1 cellular context compared by ENCODE assay signal in the genomic region with DNA sequence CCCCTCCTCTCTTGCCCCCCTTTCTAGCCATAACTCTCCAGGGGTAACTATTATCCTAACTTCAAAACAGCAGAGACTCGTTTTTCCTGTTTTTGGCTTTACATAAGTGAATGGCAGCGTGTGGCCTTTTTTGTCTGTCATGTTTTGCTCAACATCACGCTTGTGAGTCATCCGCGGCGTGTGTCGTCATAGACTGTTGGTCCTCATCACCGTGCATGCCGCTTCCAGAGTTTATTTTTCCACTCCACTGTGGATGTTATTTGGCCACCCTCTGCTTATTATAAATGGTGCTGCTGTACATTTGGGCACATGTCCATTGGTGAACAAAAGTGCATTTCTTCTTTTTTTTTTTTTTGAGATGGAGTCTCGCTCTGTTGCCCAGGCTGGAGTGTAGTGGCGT.
TF ChIP-seq lines count a peak whose summit lies in the region.

No MANE protein-coding gene starts in this region.

TF ChIP-seq in K562, 482 proteins besides CTCF, POLR2A, EP300 and RAD21:
- TF ChIP-seq ESRRB (CRISPR knock-in tag; IDR thresholded peaks at IDR 0.05; ENCODE audit: borderline replicate concordance), result no peak
- TF ChIP-seq, protein P1, sequence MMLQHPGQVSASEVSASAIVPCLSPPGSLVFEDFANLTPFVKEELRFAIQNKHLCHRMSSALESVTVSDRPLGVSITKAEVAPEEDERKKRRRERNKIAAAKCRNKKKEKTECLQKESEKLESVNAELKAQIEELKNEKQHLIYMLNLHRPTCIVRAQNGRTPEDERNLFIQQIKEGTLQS (IDR thresholded peaks at IDR 0.05), result peak; percentile 69
- TF ChIP-seq, protein P1 (CRISPR knock-in tag; conservative IDR thresholded peaks at IDR 0.05), result no peak
- TF ChIP-seq TEAD1 (CRISPR knock-in tag; IDR thresholded peaks at IDR 0.05), result no peak
- no peak for TF ChIP-seq RUNX1 (IDR thresholded peaks at IDR 0.05; ENCODE audit: low read depth)
- TF ChIP-seq, protein P2, sequence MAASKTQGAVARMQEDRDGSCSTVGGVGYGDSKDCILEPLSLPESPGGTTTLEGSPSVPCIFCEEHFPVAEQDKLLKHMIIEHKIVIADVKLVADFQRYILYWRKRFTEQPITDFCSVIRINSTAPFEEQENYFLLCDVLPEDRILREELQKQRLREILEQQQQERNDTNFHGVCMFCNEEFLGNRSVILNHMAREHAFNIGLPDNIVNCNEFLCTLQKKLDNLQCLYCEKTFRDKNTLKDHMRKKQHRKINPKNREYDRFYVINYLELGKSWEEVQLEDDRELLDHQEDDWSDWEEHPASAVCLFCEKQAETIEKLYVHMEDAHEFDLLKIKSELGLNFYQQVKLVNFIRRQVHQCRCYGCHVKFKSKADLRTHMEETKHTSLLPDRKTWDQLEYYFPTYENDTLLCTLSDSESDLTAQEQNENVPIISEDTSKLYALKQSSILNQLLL (CRISPR knock-in tag; IDR thresholded peaks at IDR 0.05; ENCODE audit: borderline replicate concordance), result no peak
- TF ChIP-seq GABPB1 (CRISPR knock-in tag; IDR thresholded peaks at IDR 0.05), result no peak
- TF ChIP-seq, protein P3, sequence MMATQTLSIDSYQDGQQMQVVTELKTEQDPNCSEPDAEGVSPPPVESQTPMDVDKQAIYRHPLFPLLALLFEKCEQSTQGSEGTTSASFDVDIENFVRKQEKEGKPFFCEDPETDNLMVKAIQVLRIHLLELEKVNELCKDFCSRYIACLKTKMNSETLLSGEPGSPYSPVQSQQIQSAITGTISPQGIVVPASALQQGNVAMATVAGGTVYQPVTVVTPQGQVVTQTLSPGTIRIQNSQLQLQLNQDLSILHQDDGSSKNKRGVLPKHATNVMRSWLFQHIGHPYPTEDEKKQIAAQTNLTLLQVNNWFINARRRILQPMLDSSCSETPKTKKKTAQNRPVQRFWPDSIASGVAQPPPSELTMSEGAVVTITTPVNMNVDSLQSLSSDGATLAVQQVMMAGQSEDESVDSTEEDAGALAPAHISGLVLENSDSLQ (IDR thresholded peaks at IDR 0.05), result no peak
- TF ChIP-seq NR2F6 (CRISPR knock-in tag; IDR thresholded peaks at IDR 0.05), result no peak
- no peak for TF ChIP-seq FOXA1 (IDR thresholded peaks at IDR 0.05; ENCODE audit: borderline replicate concordance)
- TF ChIP-seq, protein P4, sequence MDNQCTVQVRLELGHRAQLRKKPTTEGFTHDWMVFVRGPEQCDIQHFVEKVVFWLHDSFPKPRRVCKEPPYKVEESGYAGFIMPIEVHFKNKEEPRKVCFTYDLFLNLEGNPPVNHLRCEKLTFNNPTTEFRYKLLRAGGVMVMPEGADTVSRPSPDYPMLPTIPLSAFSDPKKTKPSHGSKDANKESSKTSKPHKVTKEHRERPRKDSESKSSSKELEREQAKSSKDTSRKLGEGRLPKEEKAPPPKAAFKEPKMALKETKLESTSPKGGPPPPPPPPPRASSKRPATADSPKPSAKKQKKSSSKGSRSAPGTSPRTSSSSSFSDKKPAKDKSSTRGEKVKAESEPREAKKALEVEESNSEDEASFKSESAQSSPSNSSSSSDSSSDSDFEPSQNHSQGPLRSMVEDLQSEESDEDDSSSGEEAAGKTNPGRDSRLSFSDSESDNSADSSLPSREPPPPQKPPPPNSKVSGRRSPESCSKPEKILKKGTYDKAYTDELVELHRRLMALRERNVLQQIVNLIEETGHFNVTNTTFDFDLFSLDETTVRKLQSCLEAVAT (IDR thresholded peaks at IDR 0.05), result peak in 1 of 2 experiments; percentile 36; a peak in 1 of 4 replicates
- TF ChIP-seq SREBF1 (IDR thresholded peaks at IDR 0.05; ENCODE audit: borderline replicate concordance, low read depth, low read length), result no peak
- no peak for TF ChIP-seq ZZZ3 (IDR thresholded peaks at IDR 0.05)
- TF ChIP-seq, protein P5, sequence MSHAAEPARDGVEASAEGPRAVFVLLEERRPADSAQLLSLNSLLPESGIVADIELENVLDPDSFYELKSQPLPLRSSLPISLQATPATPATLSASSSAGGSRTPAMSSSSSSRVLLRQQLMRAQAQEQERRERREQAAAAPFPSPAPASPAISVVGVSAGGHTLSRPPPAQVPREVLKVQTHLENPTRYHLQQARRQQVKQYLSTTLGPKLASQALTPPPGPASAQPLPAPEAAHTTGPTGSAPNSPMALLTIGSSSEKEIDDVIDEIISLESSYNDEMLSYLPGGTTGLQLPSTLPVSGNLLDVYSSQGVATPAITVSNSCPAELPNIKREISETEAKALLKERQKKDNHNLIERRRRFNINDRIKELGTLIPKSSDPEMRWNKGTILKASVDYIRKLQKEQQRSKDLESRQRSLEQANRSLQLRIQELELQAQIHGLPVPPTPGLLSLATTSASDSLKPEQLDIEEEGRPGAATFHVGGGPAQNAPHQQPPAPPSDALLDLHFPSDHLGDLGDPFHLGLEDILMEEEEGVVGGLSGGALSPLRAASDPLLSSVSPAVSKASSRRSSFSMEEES (CRISPR knock-in tag; IDR thresholded peaks at IDR 0.05), result no peak
- TF ChIP-seq CREM (IDR thresholded peaks at IDR 0.05; ENCODE audit: low read depth), result peak; percentile 25; the same call in 1 of the 2 replicates
- TF ChIP-seq TAF1 (IDR thresholded peaks at IDR 0.05; ENCODE audit: control insufficient read depth, extremely low read depth, insufficient read depth, low read length, severe bottlenecking), result no peak
- no peak for TF ChIP-seq CEBPG (CRISPR knock-in tag; IDR thresholded peaks at IDR 0.05)
- TF ChIP-seq CEBPG (tag; conservative IDR thresholded peaks at IDR 0.05 in 1 of 2, IDR thresholded peaks at IDR 0.05 in 1 of 2), result peak in 1 of 2 experiments; percentile 55; a peak in 1 of 4 replicates
- TF ChIP-seq NFE2 (IDR thresholded peaks at IDR 0.05; ENCODE audit: low read depth), result 0 out of 2 replicates have a peak, but pooled peaks have one; percentile 4
- peak; percentile 61 for TF ChIP-seq FOSL1 (tag; conservative IDR thresholded peaks at IDR 0.05)
- TF ChIP-seq JUND (IDR thresholded peaks at IDR 0.05; ENCODE audit: borderline replicate concordance, low read depth, low read length), result peak; percentile 70; the same call in 1 of the 2 replicates
- TF ChIP-seq JUND (tag; IDR thresholded peaks at IDR 0.05; ENCODE audit: borderline replicate concordance, low read depth, low read length), result no peak
- TF ChIP-seq, protein P6, sequence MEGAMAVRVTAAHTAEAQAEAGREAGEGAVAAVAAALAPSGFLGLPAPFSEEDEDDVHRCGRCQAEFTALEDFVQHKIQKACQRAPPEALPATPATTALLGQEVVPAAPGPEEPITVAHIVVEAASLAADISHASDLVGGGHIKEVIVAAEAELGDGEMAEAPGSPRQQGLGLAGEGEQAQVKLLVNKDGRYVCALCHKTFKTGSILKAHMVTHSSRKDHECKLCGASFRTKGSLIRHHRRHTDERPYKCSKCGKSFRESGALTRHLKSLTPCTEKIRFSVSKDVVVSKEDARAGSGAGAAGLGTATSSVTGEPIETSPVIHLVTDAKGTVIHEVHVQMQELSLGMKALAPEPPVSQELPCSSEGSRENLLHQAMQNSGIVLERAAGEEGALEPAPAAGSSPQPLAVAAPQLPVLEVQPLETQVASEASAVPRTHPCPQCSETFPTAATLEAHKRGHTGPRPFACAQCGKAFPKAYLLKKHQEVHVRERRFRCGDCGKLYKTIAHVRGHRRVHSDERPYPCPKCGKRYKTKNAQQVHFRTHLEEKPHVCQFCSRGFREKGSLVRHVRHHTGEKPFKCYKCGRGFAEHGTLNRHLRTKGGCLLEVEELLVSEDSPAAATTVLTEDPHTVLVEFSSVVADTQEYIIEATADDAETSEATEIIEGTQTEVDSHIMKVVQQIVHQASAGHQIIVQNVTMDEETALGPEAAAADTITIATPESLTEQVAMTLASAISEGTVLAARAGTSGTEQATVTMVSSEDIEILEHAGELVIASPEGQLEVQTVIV (CRISPR knock-in tag; IDR thresholded peaks at IDR 0.05; ENCODE audit: borderline replicate concordance), result no peak
- TF ChIP-seq SAP30 (IDR thresholded peaks at IDR 0.05; ENCODE audit: borderline replicate concordance, insufficient read depth, low read depth, low read length, poor library complexity, severe bottlenecking), result no peak
- TF ChIP-seq, protein P7, sequence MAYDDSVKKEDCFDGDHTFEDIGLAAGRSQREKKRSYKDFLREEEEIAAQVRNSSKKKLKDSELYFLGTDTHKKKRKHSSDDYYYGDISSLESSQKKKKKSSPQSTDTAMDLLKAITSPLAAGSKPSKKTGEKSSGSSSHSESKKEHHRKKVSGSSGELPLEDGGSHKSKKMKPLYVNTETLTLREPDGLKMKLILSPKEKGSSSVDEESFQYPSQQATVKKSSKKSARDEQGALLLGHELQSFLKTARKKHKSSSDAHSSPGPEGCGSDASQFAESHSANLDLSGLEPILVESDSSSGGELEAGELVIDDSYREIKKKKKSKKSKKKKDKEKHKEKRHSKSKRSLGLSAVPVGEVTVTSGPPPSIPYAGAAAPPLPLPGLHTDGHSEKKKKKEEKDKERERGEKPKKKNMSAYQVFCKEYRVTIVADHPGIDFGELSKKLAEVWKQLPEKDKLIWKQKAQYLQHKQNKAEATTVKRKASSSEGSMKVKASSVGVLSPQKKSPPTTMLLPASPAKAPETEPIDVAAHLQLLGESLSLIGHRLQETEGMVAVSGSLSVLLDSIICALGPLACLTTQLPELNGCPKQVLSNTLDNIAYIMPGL (CRISPR knock-in tag; IDR thresholded peaks at IDR 0.05), result no peak
- TF ChIP-seq BHLHE40 (IDR thresholded peaks at IDR 0.05; ENCODE audit: low read length), result no peak
- TF ChIP-seq, protein P8, sequence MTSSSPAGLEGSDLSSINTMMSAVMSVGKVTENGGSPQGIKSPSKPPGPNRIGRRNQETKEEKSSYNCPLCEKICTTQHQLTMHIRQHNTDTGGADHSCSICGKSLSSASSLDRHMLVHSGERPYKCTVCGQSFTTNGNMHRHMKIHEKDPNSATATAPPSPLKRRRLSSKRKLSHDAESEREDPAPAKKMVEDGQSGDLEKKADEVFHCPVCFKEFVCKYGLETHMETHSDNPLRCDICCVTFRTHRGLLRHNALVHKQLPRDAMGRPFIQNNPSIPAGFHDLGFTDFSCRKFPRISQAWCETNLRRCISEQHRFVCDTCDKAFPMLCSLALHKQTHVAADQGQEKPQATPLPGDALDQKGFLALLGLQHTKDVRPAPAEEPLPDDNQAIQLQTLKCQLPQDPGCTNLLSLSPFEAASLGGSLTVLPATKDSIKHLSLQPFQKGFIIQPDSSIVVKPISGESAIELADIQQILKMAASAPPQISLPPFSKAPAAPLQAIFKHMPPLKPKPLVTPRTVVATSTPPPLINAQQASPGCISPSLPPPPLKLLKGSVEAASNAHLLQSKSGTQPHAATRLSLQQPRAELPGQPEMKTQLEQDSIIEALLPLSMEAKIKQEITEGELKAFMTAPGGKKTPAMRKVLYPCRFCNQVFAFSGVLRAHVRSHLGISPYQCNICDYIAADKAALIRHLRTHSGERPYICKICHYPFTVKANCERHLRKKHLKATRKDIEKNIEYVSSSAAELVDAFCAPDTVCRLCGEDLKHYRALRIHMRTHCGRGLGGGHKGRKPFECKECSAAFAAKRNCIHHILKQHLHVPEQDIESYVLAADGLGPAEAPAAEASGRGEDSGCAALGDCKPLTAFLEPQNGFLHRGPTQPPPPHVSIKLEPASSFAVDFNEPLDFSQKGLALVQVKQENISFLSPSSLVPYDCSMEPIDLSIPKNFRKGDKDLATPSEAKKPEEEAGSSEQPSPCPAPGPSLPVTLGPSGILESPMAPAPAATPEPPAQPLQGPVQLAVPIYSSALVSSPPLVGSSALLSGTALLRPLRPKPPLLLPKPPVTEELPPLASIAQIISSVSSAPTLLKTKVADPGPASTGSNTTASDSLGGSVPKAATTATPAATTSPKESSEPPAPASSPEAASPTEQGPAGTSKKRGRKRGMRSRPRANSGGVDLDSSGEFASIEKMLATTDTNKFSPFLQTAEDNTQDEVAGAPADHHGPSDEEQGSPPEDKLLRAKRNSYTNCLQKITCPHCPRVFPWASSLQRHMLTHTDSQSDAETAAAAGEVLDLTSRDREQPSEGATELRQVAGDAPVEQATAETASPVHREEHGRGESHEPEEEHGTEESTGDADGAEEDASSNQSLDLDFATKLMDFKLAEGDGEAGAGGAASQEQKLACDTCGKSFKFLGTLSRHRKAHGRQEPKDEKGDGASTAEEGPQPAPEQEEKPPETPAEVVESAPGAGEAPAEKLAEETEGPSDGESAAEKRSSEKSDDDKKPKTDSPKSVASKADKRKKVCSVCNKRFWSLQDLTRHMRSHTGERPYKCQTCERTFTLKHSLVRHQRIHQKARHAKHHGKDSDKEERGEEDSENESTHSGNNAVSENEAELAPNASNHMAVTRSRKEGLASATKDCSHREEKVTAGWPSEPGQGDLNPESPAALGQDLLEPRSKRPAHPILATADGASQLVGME (CRISPR knock-in tag; IDR thresholded peaks at IDR 0.05), result no peak
- 0 out of 2 replicates have a peak, but pooled peaks have one; percentile 21 for TF ChIP-seq JUN (IDR thresholded peaks at IDR 0.05; ENCODE audit: borderline replicate concordance, low read depth, low read length)
- TF ChIP-seq JUN (CRISPR knock-in tag; IDR thresholded peaks at IDR 0.05; ENCODE audit: borderline replicate concordance), result no peak
- TF ChIP-seq, protein P9, sequence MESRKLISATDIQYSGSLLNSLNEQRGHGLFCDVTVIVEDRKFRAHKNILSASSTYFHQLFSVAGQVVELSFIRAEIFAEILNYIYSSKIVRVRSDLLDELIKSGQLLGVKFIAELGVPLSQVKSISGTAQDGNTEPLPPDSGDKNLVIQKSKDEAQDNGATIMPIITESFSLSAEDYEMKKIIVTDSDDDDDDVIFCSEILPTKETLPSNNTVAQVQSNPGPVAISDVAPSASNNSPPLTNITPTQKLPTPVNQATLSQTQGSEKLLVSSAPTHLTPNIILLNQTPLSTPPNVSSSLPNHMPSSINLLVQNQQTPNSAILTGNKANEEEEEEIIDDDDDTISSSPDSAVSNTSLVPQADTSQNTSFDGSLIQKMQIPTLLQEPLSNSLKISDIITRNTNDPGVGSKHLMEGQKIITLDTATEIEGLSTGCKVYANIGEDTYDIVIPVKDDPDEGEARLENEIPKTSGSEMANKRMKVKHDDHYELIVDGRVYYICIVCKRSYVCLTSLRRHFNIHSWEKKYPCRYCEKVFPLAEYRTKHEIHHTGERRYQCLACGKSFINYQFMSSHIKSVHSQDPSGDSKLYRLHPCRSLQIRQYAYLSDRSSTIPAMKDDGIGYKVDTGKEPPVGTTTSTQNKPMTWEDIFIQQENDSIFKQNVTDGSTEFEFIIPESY (CRISPR knock-in tag; IDR thresholded peaks at IDR 0.05), result peak; percentile 95
- TF ChIP-seq PCBP2 (IDR thresholded peaks at IDR 0.05; ENCODE audit: low read depth, low read length, poor library complexity, severe bottlenecking), result no peak
TF ChIP-seq in K562: peak in this region for 9.
